In genomic region chr21:26171310-26172100, GRCh38 we compare ENCODE assay signal across 8 cellular contexts. TPM values are rescaled to one million over a fixed set of nuclear protein-coding genes. Genes with fewer than 3 reads are reported as not detected.
DNase-seq lines count a peak whose midpoint lies in the region; ATAC-seq and TF ChIP-seq lines count a peak whose summit lies in the region.

No MANE protein-coding gene starts in this region.

- CTCF ChIA-PET in SK-N-SH (lab: Yijun Ruan, JAX): interaction anchor here (0.6 to 4.2 kb wide), 49 partner anchors 9 to 673 kb away, joined by 3 to 59 read pairs (median 4); partner anchors contain the start of gene ADAMTS1

- no peak for TF ChIP-seq EP300 in SK-N-SH (IDR thresholded peaks at IDR 0.05; ENCODE audit: borderline replicate concordance in 1 of 2, low read depth in 1 of 2, low read length in 1 of 2)

- no peaks in the 10 kb centered on the region for H3K27me3 ChIP-seq in SK-N-SH (ENCODE audit: insufficient read depth)
- H3K27me3 ChIP-seq in kidney epithelial cell (ENCODE audit: control insufficient read depth, insufficient read depth, low read length): no peaks in the 10 kb centered on the region
- no peaks in the 10 kb centered on the region for H3K27me3 ChIP-seq in subcutaneous abdominal adipose tissue (ENCODE audit: control insufficient read depth in 5 of 5, insufficient read depth in 4 of 5, low read length in 5 of 5)

- H4K20me1 ChIP-seq in SK-N-SH (ENCODE audit: insufficient read depth): peaks cover 6% of the 10 kb centered on the region; the same call in 1 of the 2 replicates

- TF ChIP-seq CTCF in SK-N-SH (IDR thresholded peaks at IDR 0.05) (no peak), astrocyte of the cerebellum (IDR thresholded peaks at IDR 0.05; ENCODE audit: low read depth, low read length, missing control alignments) (no peak), kidney epithelial cell (IDR thresholded peaks at IDR 0.05; ENCODE audit: insufficient read depth, low read length, poor library complexity, severe bottlenecking) (no peak)

- WGBS in SK-N-SH (ENCODE audit: low lambda C conversion rate): 68% methylated on average over 17 of the region's 17 CpGs

- DNase-seq in SK-N-SH (peak; percentile 26), astrocyte of the cerebellum (ENCODE audit: low read depth) (no peak), kidney epithelial cell (ENCODE audit: low read depth) (no peak), ureter (ENCODE audit: low spot score) (no peak), SHP77 (lab: John Stamatoyannopoulos, UW) (no peak)

- in situ Hi-C loops in astrocyte of the cerebellum (cut with HindIII; ENCODE audit: low sequenced_read_pairs): no loop called here

- H3K9ac ChIP-seq in SK-N-SH: peak overlapping the region; percentile 92; the same call in 1 of the 2 replicates
- H3K9ac ChIP-seq in subcutaneous abdominal adipose tissue (ENCODE audit: low read length in 5 of 5): peak overlapping the region in 3 of 5 donors; percentile 25 to 73 (median 60)

- no peak for ATAC-seq in SK-N-SH treated with all-trans-retinoic acid at 6 μM for 48 hours
- ATAC-seq in HG02981 (IDR thresholded peaks at IDR 0.05; ENCODE audit: unreplicated experiment): no peak

- no peaks in the 10 kb centered on the region for H3K36me3 ChIP-seq in SK-N-SH (replicated peaks in 1 of 2; ENCODE audit: control insufficient read depth in 1 of 2, insufficient read depth in 2 of 2, low read length in 1 of 2)
- no peaks in the 10 kb centered on the region for H3K36me3 ChIP-seq in kidney epithelial cell (ENCODE audit: control insufficient read depth, insufficient read depth, low read length)
- no peaks in the 10 kb centered on the region for H3K36me3 ChIP-seq in subcutaneous abdominal adipose tissue (ENCODE audit: control insufficient read depth in 5 of 5, insufficient read depth in 5 of 5, low read length in 5 of 5)

- H3F3A ChIP-seq in SK-N-SH (replicated peaks; ENCODE audit: insufficient read depth): no peaks in the 10 kb centered on the region

- POLR2A ChIA-PET in SK-N-SH (lab: Yijun Ruan, JAX): interaction anchor here (0.5 to 0.8 kb wide), 2 partner anchors 39 to 177 kb away, joined by 3 read pairs; no protein-coding TSS in a partner anchor

- peak overlapping the region; percentile 97 for H3K4me2 ChIP-seq in SK-N-SH

- H3K79me2 ChIP-seq in SK-N-SH (ENCODE audit: insufficient read depth): peaks cover 40% of the 10 kb centered on the region

- H3K27ac ChIP-seq in SK-N-SH (ENCODE audit: low read depth in 2 of 2, low read length in 1 of 2) (no peak overlapping the region; a peak in 1 of 4 replicates), subcutaneous abdominal adipose tissue (ENCODE audit: low read depth, low read length) (no peak overlapping the region)

- no peak; the same call in 1 of the 2 replicates for TF ChIP-seq RAD21 in SK-N-SH (IDR thresholded peaks at IDR 0.05; ENCODE audit: low read length)

- H2AFZ ChIP-seq in SK-N-SH (ENCODE audit: low read depth): peak overlapping the region; percentile 87

- peak overlapping the region; percentile 65 to 92 for H3K4me3 ChIP-seq in SK-N-SH (ENCODE audit: low read depth in 2 of 2, low read length in 1 of 2)
- peak overlapping the region; percentile 92 for H3K4me3 ChIP-seq in astrocyte of the cerebellum (ENCODE audit: low read depth, low read length)
- H3K4me3 ChIP-seq in kidney epithelial cell (ENCODE audit: low read depth, low read length): peak overlapping the region; percentile 95
- H3K4me3 ChIP-seq in subcutaneous abdominal adipose tissue (ENCODE audit: low read depth in 1 of 5, low read length in 5 of 5): peak overlapping the region; percentile 61 to 95 (median 94)

- H3K9me3 ChIP-seq in SK-N-SH (no peaks in the 10 kb centered on the region), subcutaneous abdominal adipose tissue (ENCODE audit: control insufficient read depth in 5 of 5, low read length in 5 of 5) (no peaks in the 10 kb centered on the region)

- peaks cover 16 to 18% of the 10 kb centered on the region in 2 experiments; a peak in 3 of 4 replicates for H3K4me1 ChIP-seq in SK-N-SH (ENCODE audit: control insufficient read depth in 1 of 2, insufficient read depth in 2 of 2, low read depth in 1 of 2, low read length in 1 of 2)
- H3K4me1 ChIP-seq in subcutaneous abdominal adipose tissue (ENCODE audit: control insufficient read depth in 5 of 5, insufficient read depth in 5 of 5, low read length in 5 of 5): peaks cover 0 to 42% (median 29%) of the 10 kb centered on the region in 5 donors

- no peaks in the 10 kb centered on the region for H3K9me2 ChIP-seq in SK-N-SH

TF ChIP-seq in SK-N-SH, 30 proteins besides CTCF, POLR2A, EP300 and RAD21 (continues in another document):
- TF ChIP-seq USF2 (IDR thresholded peaks at IDR 0.05; ENCODE audit: borderline replicate concordance, low read depth, low read length): no peak
- no peak for TF ChIP-seq TCF12 (IDR thresholded peaks at IDR 0.05)
- no peak for TF ChIP-seq FOSL2 (IDR thresholded peaks at IDR 0.05; ENCODE audit: borderline replicate concordance, low read depth)
- no peak for TF ChIP-seq TAF1 (IDR thresholded peaks at IDR 0.05; ENCODE audit: borderline replicate concordance, low read depth, low read length)
- no peak for TF ChIP-seq POLR2AphosphoS5 (IDR thresholded peaks at IDR 0.05; ENCODE audit: low read depth, low read length)
- TF ChIP-seq GABPA (IDR thresholded peaks at IDR 0.05; ENCODE audit: low read depth): no peak
- no peak for TF ChIP-seq FOXM1 (IDR thresholded peaks at IDR 0.05; ENCODE audit: low read depth)
- no peak for TF ChIP-seq NFIC (IDR thresholded peaks at IDR 0.05; ENCODE audit: borderline replicate concordance)
- TF ChIP-seq ELF1 (IDR thresholded peaks at IDR 0.05): no peak
- no peak for TF ChIP-seq ZBTB33 (IDR thresholded peaks at IDR 0.05; ENCODE audit: borderline replicate concordance, low read depth)

TF ChIP-seq in SK-N-SH treated with all-trans-retinoic acid at 6 μM for 48 hours, 23 proteins besides CTCF, POLR2A, EP300 and RAD21 (continues in another document):
- no peak for TF ChIP-seq ZFP3 (CRISPR knock-in tag; IDR thresholded peaks at IDR 0.05)
- TF ChIP-seq CSDC2 (CRISPR knock-in tag; IDR thresholded peaks at IDR 0.05): no peak
- no peak for TF ChIP-seq TOX (CRISPR knock-in tag; IDR thresholded peaks at IDR 0.05; ENCODE audit: borderline replicate concordance)
- no peak for TF ChIP-seq CSRNP3 (CRISPR knock-in tag; IDR thresholded peaks at IDR 0.05)
- TF ChIP-seq TCF4 (CRISPR knock-in tag; IDR thresholded peaks at IDR 0.05; ENCODE audit: borderline replicate concordance): no peak
- TF ChIP-seq GLIS3 (CRISPR knock-in tag; IDR thresholded peaks at IDR 0.05): no peak
- no peak for TF ChIP-seq ZFP30 (CRISPR knock-in tag; IDR thresholded peaks at IDR 0.05)
- no peak for TF ChIP-seq POU6F1 (CRISPR knock-in tag; IDR thresholded peaks at IDR 0.05; ENCODE audit: borderline replicate concordance, low read depth)
- TF ChIP-seq ESRRG (CRISPR knock-in tag; IDR thresholded peaks at IDR 0.05): no peak
- no peak for TF ChIP-seq ZNF565 (CRISPR knock-in tag; conservative IDR thresholded peaks at IDR 0.05; ENCODE audit: low read depth)

RNA-seq across cellular contexts. Expression of gene APP, which starts 0.9 kb away (rescaled TPM):
- 780 and 789 TPM in 2 replicates for polyA plus RNA-seq in SK-N-SH (2012; rRNA removed)
- polyA plus RNA-seq in SK-N-SH (2012; cell fraction: cytosol; rRNA removed): 729 and 770 TPM in 2 replicates
- 453 and 679 TPM in 2 replicates for polyA plus RNA-seq in SK-N-SH (2012; cell fraction: nucleus; rRNA removed)
- total RNA-seq in kidney epithelial cell (620 and 624 TPM in 2 replicates), ureter (491 TPM)
